14 cellular contexts compared by ENCODE assay signal in the genomic region with DNA sequence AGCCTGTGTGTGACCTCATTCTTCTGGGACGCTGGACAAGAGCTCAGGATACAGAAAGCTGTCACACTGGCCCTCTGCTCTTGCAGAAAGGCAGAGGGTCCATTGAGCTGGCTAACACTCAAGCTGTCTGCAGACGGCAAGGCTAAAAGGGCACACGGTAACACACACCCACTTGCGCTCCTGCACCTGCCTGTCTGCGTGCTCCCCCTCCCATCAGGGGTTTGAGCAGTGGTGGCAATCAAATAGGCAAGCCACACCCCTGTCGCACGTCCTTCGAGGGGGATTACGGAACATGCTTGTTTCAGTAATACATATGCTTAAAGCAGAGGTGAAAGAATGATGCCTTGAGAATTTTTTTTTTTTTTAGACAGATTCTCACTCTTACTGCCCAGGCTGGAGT. TPM values are rescaled to one million over a fixed set of nuclear protein-coding genes. Genes with fewer than 3 reads are reported as not detected.
DNase-seq lines count a peak whose midpoint lies in the region; ATAC-seq and TF ChIP-seq lines count a peak whose summit lies in the region.
"Had no signal": no experiment of that assay in that cellular context is flagged by ENCODE, and none has a peak within 500 bp of the region (broad histone marks: within the 10 kb centered on the region; RNA-seq: fewer than 3 reads in every experiment).

No MANE protein-coding gene starts in this region.

- DNase-seq in NCI-H510A treated with DMSO at 0.1 percent for 48 hours (lab: John Stamatoyannopoulos, UW) = peak; percentile 13
- DNase-seq in NCI-H510A (lab: John Stamatoyannopoulos, UW) = no peak
- DNase-seq in NCI-H69 (lab: John Stamatoyannopoulos, UW) = peak; percentile 38
- DNase-seq in WTC11 (ENCODE audit: low spot score) = peak; percentile 35
- DNase-seq in GM10248 (ENCODE audit: extremely low spot score) = no peak
- DNase-seq in G401 (ENCODE audit: low spot score) = no peak
- DNase-seq: GF-D8, NCI-H1105, NCI-H187 treated with DMSO at 0.1 percent for 48 hours, NCI-H526 treated with DMSO at 0.1 percent for 48 hours, Peyer's patch, T-helper 9 cell had no signal

- TF ChIP-seq CTCF in WTC11 (IDR thresholded peaks at IDR 0.05) = no peak
- TF ChIP-seq CTCF in GM10248 (IDR thresholded peaks at IDR 0.05; ENCODE audit: control extremely low read depth, extremely low read depth, low read depth, missing control alignments) = no peak

- POLR2A ChIA-PET in WTC11 (lab: Charles Lee) = interaction anchor here (1.4 kb wide), 2 partner anchors 9 to 154 kb away, joined by 3 to 4 read pairs; partner anchors contain the start of gene TCP11L1
- POLR2A ChIA-PET in GM10248 (lab: Yijun Ruan, JAX) = no interaction called here

- no peak overlapping the region for H3K4me3 Mint-ChIP-seq in WTC11

- CTCF ChIA-PET in WTC11 (lab: Charles Lee) (interaction anchor here (0.9 to 1.5 kb wide), 4 partner anchors 9 to 180 kb away, joined by 3 to 5 read pairs (median 3); no protein-coding TSS in a partner anchor), GM10248 (lab: Yijun Ruan, JAX) (interaction anchor here (0.8 to 3.4 kb wide), 6 partner anchors 10 to 180 kb away, joined by 4 to 11 read pairs (median 4); no protein-coding TSS in a partner anchor)

- H3K27ac Mint-ChIP-seq in WTC11 = no peak overlapping the region

- H3K4me1 Mint-ChIP-seq in WTC11 = peaks cover 31% of the 10 kb centered on the region

- peaks cover 27% of the 10 kb centered on the region for H3K36me3 Mint-ChIP-seq in WTC11

- peaks cover 32% of the 10 kb centered on the region for H3K9me3 Mint-ChIP-seq in WTC11

- H3K27me3 Mint-ChIP-seq in WTC11 (ENCODE audit: low read depth) = no peaks in the 10 kb centered on the region

- peak; percentile 61 for ATAC-seq in WTC11
- no peak for ATAC-seq in GM21825 (IDR thresholded peaks at IDR 0.05; ENCODE audit: unreplicated experiment)

- in situ Hi-C loops in G401 (cut with HindIII; ENCODE audit: low sequenced_read_pairs) = no loop called here

TF ChIP-seq in WTC11, 78 proteins besides CTCF, POLR2A, EP300 and RAD21:
- TF ChIP-seq JUN (CRISPR knock-in tag; IDR thresholded peaks at IDR 0.05) (no peak), FOXK1 (CRISPR knock-in tag; IDR thresholded peaks at IDR 0.05) (no peak), ZNF425 (CRISPR knock-in tag; conservative IDR thresholded peaks at IDR 0.05) (no peak), SMAD3 (CRISPR knock-in tag; IDR thresholded peaks at IDR 0.05; ENCODE audit: borderline replicate concordance) (no peak), E2F1 (CRISPR knock-in tag; IDR thresholded peaks at IDR 0.05) (no peak), ATF6 (CRISPR knock-in tag; IDR thresholded peaks at IDR 0.05) (no peak), PREB (CRISPR knock-in tag; IDR thresholded peaks at IDR 0.05; ENCODE audit: borderline replicate concordance) (no peak), TCF7 (CRISPR knock-in tag; IDR thresholded peaks at IDR 0.05; ENCODE audit: low read depth) (no peak), MAX (CRISPR knock-in tag; IDR thresholded peaks at IDR 0.05) (no peak)
- TF ChIP-seq, protein P1, sequence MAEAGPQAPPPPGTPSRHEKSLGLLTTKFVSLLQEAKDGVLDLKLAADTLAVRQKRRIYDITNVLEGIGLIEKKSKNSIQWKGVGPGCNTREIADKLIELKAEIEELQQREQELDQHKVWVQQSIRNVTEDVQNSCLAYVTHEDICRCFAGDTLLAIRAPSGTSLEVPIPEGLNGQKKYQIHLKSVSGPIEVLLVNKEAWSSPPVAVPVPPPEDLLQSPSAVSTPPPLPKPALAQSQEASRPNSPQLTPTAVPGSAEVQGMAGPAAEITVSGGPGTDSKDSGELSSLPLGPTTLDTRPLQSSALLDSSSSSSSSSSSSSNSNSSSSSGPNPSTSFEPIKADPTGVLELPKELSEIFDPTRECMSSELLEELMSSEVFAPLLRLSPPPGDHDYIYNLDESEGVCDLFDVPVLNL (CRISPR knock-in tag; IDR thresholded peaks at IDR 0.05; ENCODE audit: borderline replicate concordance, low read depth) = no peak

RNA-seq across cellular contexts. Expression of gene QSER1, which starts 7.1 kb away (rescaled TPM):
- total RNA-seq in WTC11 (2021) = 74.0 to 84.0 TPM (median 79.3 TPM) in 3 replicates
- total RNA-seq in G401 (2014; rRNA removed; shearing (Covaris generic)) = 10.6 and 16.6 TPM in 2 replicates

RNA-seq across cellular contexts. Expression of gene PRRG4, which starts 55.8 kb away (rescaled TPM):
- 0.87 to 1.1 TPM (median 1.1 TPM) in 3 replicates for total RNA-seq in WTC11 (2021)
- under 0.01 and 0.51 TPM in 2 replicates for total RNA-seq in G401 (2014; rRNA removed; shearing (Covaris generic))
- total RNA-seq: OCI-LY7 had no signal

Comparison
In these comparisons a context has a peak if more than half of its experiments do, and no peak if none do; other contexts are left out.
1. DNase-seq: peak in NCI-H510A treated with DMSO at 0.1 percent for 48 hours (single experiment), NCI-H69 (single experiment) and WTC11 (single experiment); none in NCI-H510A (single experiment), GM10248 (single experiment) and G401 (single experiment).